In the genomic region with DNA sequence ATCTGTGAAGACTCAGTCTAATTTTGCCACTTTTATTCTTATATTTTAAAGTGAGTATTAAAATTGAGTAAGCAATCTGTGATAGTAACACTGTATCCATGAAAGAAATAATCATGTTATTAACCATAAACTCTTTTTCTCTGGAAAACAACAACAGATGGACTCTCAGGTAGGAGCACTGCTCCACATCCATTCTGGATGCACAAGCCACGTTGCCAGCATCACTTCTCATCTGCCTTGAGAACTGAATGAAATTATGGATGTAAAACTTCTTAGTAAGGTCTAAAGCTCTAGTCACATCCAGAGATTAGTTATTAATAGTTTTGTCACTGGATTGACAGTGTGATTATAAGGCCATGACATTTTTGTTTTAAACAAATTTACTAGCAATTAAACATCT, we compare ENCODE assay signal across 22 cellular contexts.
"Had no signal": no experiment of that assay in that cellular context is flagged by ENCODE, and none has a peak within 500 bp of the region (broad histone marks: within the 10 kb centered on the region; RNA-seq: fewer than 3 reads in every experiment).

No MANE protein-coding gene starts in this region.

- H3K27ac ChIP-seq: lower lobe of right lung, ovary, psoas muscle, sigmoid colon, stomach, thyroid gland had no signal

- H3K36me3 ChIP-seq: lower lobe of right lung, ovary, sigmoid colon, stomach, thyroid gland had no signal

- ATAC-seq: left ventricle myocardium superior; lower lobe of right lung; naive thymus-derived CD8-positive, alpha-beta T cell; psoas muscle; right cardiac atrium; stimulated activated effector memory CD8-positive, alpha-beta T cell treated with anti-CD3 and anti-CD28 coated beads, Interleukin-12 subunit alpha, Interleukin-12 subunit beta, amount 100 ng/mL, for 72 hours had no signal

- H3K9me3 ChIP-seq: lower lobe of right lung, ovary, psoas muscle, sigmoid colon, thyroid gland had no signal

- FAIRE-seq: frontal cortex had no signal

- DNase-seq: effector CD4-positive, alpha-beta T cell; hypothalamus; immature natural killer cell; islet precursor cell; left ventricle myocardium superior; lower lobe of right lung; naive thymus-derived CD8-positive, alpha-beta T cell; nephron progenitor cell; nucleus accumbens; ovary; posterior cingulate gyrus; psoas muscle; right cardiac atrium; sigmoid colon; stimulated activated CD4-positive, alpha-beta T cell treated with anti-CD3 and anti-CD28 coated beads, Interleukin-2, amount 100 ng/mL, for 24 hours; stimulated activated CD4-positive, alpha-beta T cell treated with anti-CD3 and anti-CD28 coated beads, Interleukin-4, amount 100 ng/mL, for 24 hours; stimulated activated naive CD4-positive, alpha-beta T cell treated with Interleukin-2 at 50 U/mL for 16 hours; stomach; thyroid gland had no signal

- H3K4me1 ChIP-seq: lower lobe of right lung, psoas muscle, sigmoid colon, stomach, thyroid gland had no signal

- H3K4me3 ChIP-seq: dorsolateral prefrontal cortex, lower lobe of right lung, ovary, psoas muscle, sigmoid colon, stomach, thyroid gland had no signal
